In genomic region chr6:15090145-15090579, GRCh38 we compare ENCODE assay signal across 1 cellular context.
TF ChIP-seq lines count a peak whose summit lies in the region.

No MANE protein-coding gene starts in this region.

TF ChIP-seq in H1, 55 proteins besides CTCF, POLR2A, EP300 and RAD21:
- TF ChIP-seq ASH2L (IDR thresholded peaks at IDR 0.05; ENCODE audit: low read length) = no peak
- no peak for TF ChIP-seq POLR2AphosphoS5 (IDR thresholded peaks at IDR 0.05; ENCODE audit: low read depth, low read length)
- no peak for TF ChIP-seq CHD2 (IDR thresholded peaks at IDR 0.05; ENCODE audit: low read length)
- no peak for TF ChIP-seq YY1 (IDR thresholded peaks at IDR 0.05; ENCODE audit: low read depth, low read length)
- TF ChIP-seq FOSL1 (IDR thresholded peaks at IDR 0.05; ENCODE audit: insufficient read depth, low read depth, low read length) = no peak
- TF ChIP-seq KDM5A (IDR thresholded peaks at IDR 0.05; ENCODE audit: low read length) = no peak
- TF ChIP-seq CTBP2 (IDR thresholded peaks at IDR 0.05; ENCODE audit: borderline replicate concordance, insufficient read depth, insufficient read length, low read length) = no peak
- no peak for TF ChIP-seq BCL11A (IDR thresholded peaks at IDR 0.05; ENCODE audit: low read depth in 2 of 2, low read length in 2 of 2)
